26 cellular contexts compared by ENCODE assay signal in the genomic region with DNA sequence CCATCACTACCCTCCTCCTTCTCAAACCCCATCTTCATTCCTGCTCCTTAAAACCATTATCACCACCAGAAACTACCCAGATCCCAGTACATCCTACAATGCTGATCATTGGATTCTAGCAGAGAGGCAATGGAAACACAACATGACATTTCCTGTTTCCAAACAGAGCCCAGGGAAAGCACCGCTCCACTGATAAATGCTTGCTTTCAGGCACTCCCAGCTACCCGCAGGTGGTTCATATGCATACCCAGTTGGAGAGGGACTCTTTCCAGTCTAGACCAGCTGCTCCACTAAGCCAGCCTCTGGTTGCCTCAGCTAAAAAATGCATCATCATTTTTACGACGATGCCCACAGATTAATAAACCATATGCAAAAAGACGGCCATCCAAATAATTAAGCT.
A peak's percentile ranks its signal among the peaks of the same experiment; 100 is the strongest.
DNase-seq lines count a peak whose midpoint lies in the region; ATAC-seq lines count a peak whose summit lies in the region.
"Had no signal": no experiment of that assay in that cellular context is flagged by ENCODE, and none has a peak within 500 bp of the region (broad histone marks: within the 10 kb centered on the region; RNA-seq: fewer than 3 reads in every experiment).

No MANE protein-coding gene starts in this region.

- no peak for ATAC-seq in GM21390 (IDR thresholded peaks at IDR 0.05; ENCODE audit: unreplicated experiment)
- ATAC-seq: PC-3, Right ventricle myocardium inferior, upper lobe of right lung had no signal

- H3K9me3 ChIP-seq in NT2/D1 (ENCODE audit: insufficient read depth, low read length) (0 out of 2 replicates have a peak, but pooled peaks cover 5% of the 10 kb centered on the region), iPS-18a (ENCODE audit: control insufficient read depth, low read depth, low read length) (no peaks in the 10 kb centered on the region)
- H3K9me3 ChIP-seq: esophagus muscularis mucosa, heart left ventricle, right atrium auricular region, upper lobe of right lung had no signal

- DNase-seq in NCI-H748 (lab: John Stamatoyannopoulos, UW; ENCODE audit: unreplicated experiment) (peak; percentile 23), NCI-H748 treated with DMSO at 0.1 percent for 48 hours (lab: John Stamatoyannopoulos, UW) (no peak), NT2/D1 (ENCODE audit: low read depth, low spot score) (peak; percentile 50), NCI-H2227 (lab: John Stamatoyannopoulos, UW; ENCODE audit: unreplicated experiment) (no peak), EL (no peak)
- DNase-seq in stimulated activated CD4-positive, alpha-beta T cell treated with anti-CD3 and anti-CD28 coated beads, Interleukin-12 subunit alpha, Interleukin-12 subunit beta, amount 100 ng/mL, for 4 hours, result no peak
- DNase-seq: activated naive CD4-positive, alpha-beta T cell; activated T-cell treated with anti-CD3 and anti-CD28 coated beads, Interleukin-2, amount 50 U/mL, for 72 hours; Calu3; DMS79; HCEC 1CT; heart left ventricle; left colon; NCI-H1048; NCI-H1930; NCI-H524; NK-92 treated with Interleukin-12 subunit alpha and Interleukin-12 subunit beta, amount 100 ng/mL, for 24 hours; PC-3; stimulated activated CD4-positive, alpha-beta T cell treated with anti-CD3 and anti-CD28 coated beads, Interleukin-1b, Interleukin-23, amount 100 ng/mL, for 48 hours; stimulated activated naive CD8-positive, alpha-beta T cell treated with anti-CD3 and anti-CD28 coated beads, Interleukin-15, Interleukin-2, amounts not matched to agents 100 U/mL and 50 U/mL, for 24 hours; upper lobe of right lung had no signal

- H3K9ac ChIP-seq in NT2/D1 (ENCODE audit: insufficient read length, low read depth), result no peak overlapping the region
- H3K9ac ChIP-seq in iPS-18a (ENCODE audit: low read length), result peak overlapping the region; percentile 41

- H3K4me1 ChIP-seq in NT2/D1 (ENCODE audit: insufficient read depth, insufficient read length) (peaks cover 3% of the 10 kb centered on the region), iPS-18a (ENCODE audit: control insufficient read depth, low read depth, low read length) (peaks cover 31% of the 10 kb centered on the region)
- H3K4me1 ChIP-seq: esophagus muscularis mucosa, heart left ventricle, right atrium auricular region, upper lobe of right lung had no signal

- H3K27me3 ChIP-seq in NT2/D1 (ENCODE audit: insufficient read depth, insufficient read length) (no peaks in the 10 kb centered on the region), iPS-18a (ENCODE audit: control insufficient read depth, insufficient read depth, low read length) (no peaks in the 10 kb centered on the region)
- H3K27me3 ChIP-seq: esophagus muscularis mucosa, heart left ventricle, right atrium auricular region, upper lobe of right lung had no signal

- H3K36me3 ChIP-seq in NT2/D1 (ENCODE audit: insufficient read depth, insufficient read length, low read length), result no peaks in the 10 kb centered on the region
- H3K36me3 ChIP-seq in iPS-18a (ENCODE audit: control insufficient read depth, low read depth, low read length), result no peaks in the 10 kb centered on the region
- H3K36me3 ChIP-seq: esophagus muscularis mucosa, heart left ventricle, right atrium auricular region, upper lobe of right lung had no signal

- H3K4me3 ChIP-seq in NT2/D1 (ENCODE audit: insufficient read length, low read depth) (no peak overlapping the region), iPS-18a (ENCODE audit: low read length) (peak overlapping the region; percentile 37)
- H3K4me3 ChIP-seq: right atrium auricular region, upper lobe of right lung had no signal

- peak overlapping the region; percentile 73 for H3K27ac ChIP-seq in iPS-18a (ENCODE audit: low read length)
- H3K27ac ChIP-seq: esophagus muscularis mucosa, heart left ventricle, right atrium auricular region, upper lobe of right lung had no signal

Comparison
In these comparisons a context has a peak if more than half of its experiments do, and no peak if none do; other contexts are left out.
1. DNase-seq: peak in NCI-H748 (single experiment) and NT2/D1 (single experiment); none in NCI-H748 treated with DMSO at 0.1 percent for 48 hours (single experiment), stimulated activated CD4-positive, alpha-beta T cell treated with anti-CD3 and anti-CD28 coated beads, Interleukin-12 subunit alpha, Interleukin-12 subunit beta, amount 100 ng/mL, for 4 hours (single experiment), NCI-H2227 (single experiment) and EL (single experiment).